In genomic region chr3:170806676-170807075, GRCh38 we compare ENCODE assay signal across 26 cellular contexts.
"Had no signal": no experiment of that assay in that cellular context is flagged by ENCODE, and none has a peak within 500 bp of the region (broad histone marks: within the 10 kb centered on the region; RNA-seq: fewer than 3 reads in every experiment).

No MANE protein-coding gene starts in this region.

- H3K4me1 ChIP-seq: gastroesophageal sphincter, upper lobe of right lung had no signal

- ATAC-seq: effector memory CD8-positive, alpha-beta T cell; gastroesophageal sphincter; left colon; left ventricle myocardium superior; mucosa of descending colon; naive thymus-derived CD8-positive, alpha-beta T cell; sciatic nerve; stimulated activated naive B cell treated with anti-CD40 and anti-IgM and Interleukin-4, amounts not matched to agents 10 μg/mL and 1 μg/mL and 100 μg/mL, for 72 hours; stimulated activated naive CD8-positive, alpha-beta T cell treated with anti-CD3 and anti-CD28 coated beads, Interleukin-15, amount 100 ng/mL, for 72 hours; upper lobe of right lung had no signal

- DNase-seq: effector memory CD8-positive, alpha-beta T cell; foreskin fibroblast; glutamatergic neuron; immature natural killer cell; kidney; left colon; left ventricle myocardium superior; mucosa of descending colon; naive thymus-derived CD8-positive, alpha-beta T cell; posterior cingulate gyrus; stimulated activated CD4-positive, alpha-beta T cell treated with anti-CD3 and anti-CD28 coated beads, Interleukin-2, amount 100 ng/mL, for 24 hours; stimulated activated CD4-positive, alpha-beta T cell treated with anti-CD3 and anti-CD28 coated beads, Interleukin-4, amount 100 ng/mL, for 4 hours; stimulated activated naive B cell treated with anti-CD40 and anti-IgM and Interleukin-4, amounts not matched to agents 10 μg/mL and 1 μg/mL and 100 μg/mL, for 72 hours; stimulated activated naive CD8-positive, alpha-beta T cell treated with anti-CD3 and anti-CD28 coated beads, Interleukin-15, amount 100 ng/mL, for 72 hours; testis; upper lobe of right lung had no signal

- H3K4me3 ChIP-seq: esophagus muscularis mucosa, gastroesophageal sphincter, lung, mucosa of descending colon, skin epidermis, testis, tibial nerve, upper lobe of right lung, vagina had no signal

- H3K36me3 ChIP-seq: esophagus muscularis mucosa, gastroesophageal sphincter, neutrophil, tibial nerve, upper lobe of right lung, vagina had no signal

- H3K9me3 ChIP-seq: esophagus muscularis mucosa, gastroesophageal sphincter, mucosa of descending colon, neutrophil, testis, tibial nerve, upper lobe of right lung, vagina had no signal

- H3K27ac ChIP-seq: epithelial cell of prostate, esophagus muscularis mucosa, gastroesophageal sphincter, neutrophil, skin epidermis, testis, tibial nerve, upper lobe of right lung, vagina had no signal

- H3K27me3 ChIP-seq: testis, tibial nerve, upper lobe of right lung, vagina had no signal

- H3K4me3 Mint-ChIP-seq: dendritic cell treated with granulocyte-macrophage colony-stimulating factor and Interleukin-4, amounts not matched to agents 40 ng/mL and 50 ng/mL, for 4 days; effector memory CD8-positive, alpha-beta T cell; immature natural killer cell; naive thymus-derived CD8-positive, alpha-beta T cell; stimulated activated naive B cell treated with anti-CD40 and anti-IgM and Interleukin-4, amounts not matched to agents 10 μg/mL and 1 μg/mL and 100 μg/mL, for 72 hours; stimulated activated naive CD8-positive, alpha-beta T cell treated with anti-CD3 and anti-CD28 coated beads, Interleukin-15, amount 100 ng/mL, for 72 hours had no signal

- H3K27ac Mint-ChIP-seq: dendritic cell treated with granulocyte-macrophage colony-stimulating factor and Interleukin-4, amounts not matched to agents 40 ng/mL and 50 ng/mL, for 4 days; effector memory CD8-positive, alpha-beta T cell; immature natural killer cell; naive thymus-derived CD8-positive, alpha-beta T cell; stimulated activated naive B cell treated with anti-CD40 and anti-IgM and Interleukin-4, amounts not matched to agents 10 μg/mL and 1 μg/mL and 100 μg/mL, for 72 hours; stimulated activated naive CD8-positive, alpha-beta T cell treated with anti-CD3 and anti-CD28 coated beads, Interleukin-15, amount 100 ng/mL, for 72 hours had no signal

- H3K36me3 Mint-ChIP-seq: immature natural killer cell; naive thymus-derived CD8-positive, alpha-beta T cell; stimulated activated naive B cell treated with anti-CD40 and anti-IgM and Interleukin-4, amounts not matched to agents 10 μg/mL and 1 μg/mL and 100 μg/mL, for 72 hours had no signal

- H3K9me3 Mint-ChIP-seq: dendritic cell treated with granulocyte-macrophage colony-stimulating factor and Interleukin-4, amounts not matched to agents 40 ng/mL and 50 ng/mL, for 4 days; effector memory CD8-positive, alpha-beta T cell; immature natural killer cell; stimulated activated naive CD8-positive, alpha-beta T cell treated with anti-CD3 and anti-CD28 coated beads, Interleukin-15, amount 100 ng/mL, for 72 hours had no signal
